1 cellular context compared by ENCODE assay signal in the genomic region with DNA sequence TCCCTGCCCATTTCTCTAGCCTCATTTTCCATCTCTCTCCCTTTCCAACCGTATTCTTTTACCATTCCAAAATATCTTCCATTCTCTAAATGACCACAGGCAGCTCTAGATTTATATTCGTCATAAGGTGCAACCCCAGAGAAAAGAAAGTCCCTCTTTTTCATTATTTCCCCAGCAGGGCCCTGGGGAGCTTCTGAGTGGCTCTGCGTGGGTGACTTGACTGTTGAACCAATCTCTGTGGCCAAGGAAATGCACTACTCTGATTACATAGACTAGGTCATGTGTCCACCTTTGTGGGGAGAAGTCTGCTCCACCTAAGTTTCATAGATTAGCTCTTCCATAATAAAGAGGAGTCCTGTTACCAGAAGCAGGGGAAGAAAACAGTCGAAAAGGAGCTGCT.
TF ChIP-seq lines count a peak whose summit lies in the region.

No MANE protein-coding gene starts in this region.

TF ChIP-seq in HepG2, 621 proteins besides CTCF, POLR2A, EP300 and RAD21:
- TF ChIP-seq ZFP37 (CRISPR knock-in tag; IDR thresholded peaks at IDR 0.05; ENCODE audit: borderline replicate concordance) = no peak
- TF ChIP-seq ELF4 (CRISPR knock-in tag; IDR thresholded peaks at IDR 0.05; ENCODE audit: borderline replicate concordance) = no peak
- no peak for TF ChIP-seq ZNF563 (CRISPR knock-in tag; IDR thresholded peaks at IDR 0.05)
- TF ChIP-seq, protein P1, sequence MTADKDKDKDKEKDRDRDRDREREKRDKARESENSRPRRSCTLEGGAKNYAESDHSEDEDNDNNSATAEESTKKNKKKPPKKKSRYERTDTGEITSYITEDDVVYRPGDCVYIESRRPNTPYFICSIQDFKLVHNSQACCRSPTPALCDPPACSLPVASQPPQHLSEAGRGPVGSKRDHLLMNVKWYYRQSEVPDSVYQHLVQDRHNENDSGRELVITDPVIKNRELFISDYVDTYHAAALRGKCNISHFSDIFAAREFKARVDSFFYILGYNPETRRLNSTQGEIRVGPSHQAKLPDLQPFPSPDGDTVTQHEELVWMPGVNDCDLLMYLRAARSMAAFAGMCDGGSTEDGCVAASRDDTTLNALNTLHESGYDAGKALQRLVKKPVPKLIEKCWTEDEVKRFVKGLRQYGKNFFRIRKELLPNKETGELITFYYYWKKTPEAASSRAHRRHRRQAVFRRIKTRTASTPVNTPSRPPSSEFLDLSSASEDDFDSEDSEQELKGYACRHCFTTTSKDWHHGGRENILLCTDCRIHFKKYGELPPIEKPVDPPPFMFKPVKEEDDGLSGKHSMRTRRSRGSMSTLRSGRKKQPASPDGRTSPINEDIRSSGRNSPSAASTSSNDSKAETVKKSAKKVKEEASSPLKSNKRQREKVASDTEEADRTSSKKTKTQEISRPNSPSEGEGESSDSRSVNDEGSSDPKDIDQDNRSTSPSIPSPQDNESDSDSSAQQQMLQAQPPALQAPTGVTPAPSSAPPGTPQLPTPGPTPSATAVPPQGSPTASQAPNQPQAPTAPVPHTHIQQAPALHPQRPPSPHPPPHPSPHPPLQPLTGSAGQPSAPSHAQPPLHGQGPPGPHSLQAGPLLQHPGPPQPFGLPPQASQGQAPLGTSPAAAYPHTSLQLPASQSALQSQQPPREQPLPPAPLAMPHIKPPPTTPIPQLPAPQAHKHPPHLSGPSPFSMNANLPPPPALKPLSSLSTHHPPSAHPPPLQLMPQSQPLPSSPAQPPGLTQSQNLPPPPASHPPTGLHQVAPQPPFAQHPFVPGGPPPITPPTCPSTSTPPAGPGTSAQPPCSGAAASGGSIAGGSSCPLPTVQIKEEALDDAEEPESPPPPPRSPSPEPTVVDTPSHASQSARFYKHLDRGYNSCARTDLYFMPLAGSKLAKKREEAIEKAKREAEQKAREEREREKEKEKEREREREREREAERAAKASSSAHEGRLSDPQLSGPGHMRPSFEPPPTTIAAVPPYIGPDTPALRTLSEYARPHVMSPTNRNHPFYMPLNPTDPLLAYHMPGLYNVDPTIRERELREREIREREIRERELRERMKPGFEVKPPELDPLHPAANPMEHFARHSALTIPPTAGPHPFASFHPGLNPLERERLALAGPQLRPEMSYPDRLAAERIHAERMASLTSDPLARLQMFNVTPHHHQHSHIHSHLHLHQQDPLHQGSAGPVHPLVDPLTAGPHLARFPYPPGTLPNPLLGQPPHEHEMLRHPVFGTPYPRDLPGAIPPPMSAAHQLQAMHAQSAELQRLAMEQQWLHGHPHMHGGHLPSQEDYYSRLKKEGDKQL (CRISPR knock-in tag; IDR thresholded peaks at IDR 0.05; ENCODE audit: low read depth) = no peak
- TF ChIP-seq ZNF136 (CRISPR knock-in tag; IDR thresholded peaks at IDR 0.05; ENCODE audit: low read depth) = no peak
- no peak for TF ChIP-seq ZNF33A (CRISPR knock-in tag; IDR thresholded peaks at IDR 0.05; ENCODE audit: borderline replicate concordance)
- TF ChIP-seq ZBTB20 (CRISPR knock-in tag; IDR thresholded peaks at IDR 0.05; ENCODE audit: borderline replicate concordance, low read depth) = no peak
- no peak for TF ChIP-seq ZNF549 (CRISPR knock-in tag; IDR thresholded peaks at IDR 0.05)
- no peak for TF ChIP-seq NCOR1 (IDR thresholded peaks at IDR 0.05; ENCODE audit: borderline replicate concordance, low read length)
- TF ChIP-seq SPEN (CRISPR knock-in tag; IDR thresholded peaks at IDR 0.05; ENCODE audit: low read depth) = no peak
- TF ChIP-seq ZSCAN20 (CRISPR knock-in tag; IDR thresholded peaks at IDR 0.05; ENCODE audit: borderline replicate concordance) = no peak
- TF ChIP-seq ZBTB38 (CRISPR knock-in tag; IDR thresholded peaks at IDR 0.05) = no peak
- TF ChIP-seq, protein P2, sequence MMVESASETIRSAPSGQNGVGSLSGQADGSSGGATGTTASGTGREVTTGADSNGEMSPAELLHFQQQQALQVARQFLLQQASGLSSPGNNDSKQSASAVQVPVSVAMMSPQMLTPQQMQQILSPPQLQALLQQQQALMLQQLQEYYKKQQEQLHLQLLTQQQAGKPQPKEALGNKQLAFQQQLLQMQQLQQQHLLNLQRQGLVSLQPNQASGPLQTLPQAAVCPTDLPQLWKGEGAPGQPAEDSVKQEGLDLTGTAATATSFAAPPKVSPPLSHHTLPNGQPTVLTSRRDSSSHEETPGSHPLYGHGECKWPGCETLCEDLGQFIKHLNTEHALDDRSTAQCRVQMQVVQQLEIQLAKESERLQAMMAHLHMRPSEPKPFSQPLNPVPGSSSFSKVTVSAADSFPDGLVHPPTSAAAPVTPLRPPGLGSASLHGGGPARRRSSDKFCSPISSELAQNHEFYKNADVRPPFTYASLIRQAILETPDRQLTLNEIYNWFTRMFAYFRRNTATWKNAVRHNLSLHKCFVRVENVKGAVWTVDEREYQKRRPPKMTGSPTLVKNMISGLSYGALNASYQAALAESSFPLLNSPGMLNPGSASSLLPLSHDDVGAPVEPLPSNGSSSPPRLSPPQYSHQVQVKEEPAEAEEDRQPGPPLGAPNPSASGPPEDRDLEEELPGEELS (CRISPR knock-in tag; IDR thresholded peaks at IDR 0.05) = no peak
- TF ChIP-seq HOXA9 (CRISPR knock-in tag; IDR thresholded peaks at IDR 0.05; ENCODE audit: borderline replicate concordance) = no peak
TF ChIP-seq in HepG2: peak in this region for 0.
